ENCODE assay signal across 30 cellular contexts in genomic region chr7:52973126-52973525, GRCh38.
"Had no signal": no experiment of that assay in that cellular context is flagged by ENCODE, and none has a peak within 500 bp of the region (broad histone marks: within the 10 kb centered on the region; RNA-seq: fewer than 3 reads in every experiment).

No MANE protein-coding gene starts in this region.

- H3K9me3 ChIP-seq: adrenal gland, ascending aorta, body of pancreas, breast epithelium had no signal

- H3K4me3 ChIP-seq: adrenal gland, ascending aorta, body of pancreas, breast epithelium, cardiac muscle cell had no signal

- DNase-seq: activated effector memory CD4-positive, alpha-beta T cell treated with anti-CD3 and anti-CD28 coated beads, Interleukin-2, amount 50 U/mL, for 16 hours; activated effector memory CD4-positive, alpha-beta T cell treated with Interleukin-2 at 50 U/mL for 16 hours; activated gamma-delta T cell; activated gamma-delta T cell treated with Interleukin-2 at 50 U/mL for 16 hours; activated naive CD4-positive, alpha-beta T cell; activated naive CD4-positive, alpha-beta T cell treated with anti-CD3 and anti-CD28 coated beads for 36 hours; activated naive CD4-positive, alpha-beta T cell treated with anti-CD3 and anti-CD28 coated beads, Interleukin-2, amount 10 ng/mL, durations not matched to agents 7 days and 5 days; activated naive CD4-positive, alpha-beta T cell treated with anti-CD3 and anti-CD28 coated beads, Interleukin-2, amount 50 U/mL, for 16 hours; activated naive CD4-positive, alpha-beta T cell treated with Interleukin-2 at 50 U/mL for 16 hours; activated naive CD8-positive, alpha-beta T cell treated with anti-CD3 and anti-CD28 coated beads for 36 hours; activated naive CD8-positive, alpha-beta T cell treated with anti-CD3 and anti-CD28 coated beads, Interleukin-2, amount 10 ng/mL, durations not matched to agents 7 days and 5 days; activated naive CD8-positive, alpha-beta T cell treated with anti-CD3 and anti-CD28 coated beads, Interleukin-2, amount 50 U/mL, for 24 hours; activated T-cell treated with anti-CD3 and anti-CD28 coated beads, Interleukin-2, amount 50 U/mL, for 1 hour; activated T-cell treated with anti-CD3 and anti-CD28 coated beads, Interleukin-2, amount 50 U/mL, for 24 hours; activated T-cell treated with anti-CD3 and anti-CD28 coated beads, Interleukin-2, amount 50 U/mL, for 4 hours; activated T-cell treated with anti-CD3 and anti-CD28 coated beads, Interleukin-2, amount 50 U/mL, for 48 hours; activated T-cell treated with anti-CD3 and anti-CD28 coated beads, Interleukin-2, amount 50 U/mL, for 72 hours; adrenal gland; amniotic stem cell; amygdala; anterior cingulate cortex; aorta; body of pancreas; brain microvascular endothelial cell; caudate nucleus; central memory CD4-positive, alpha-beta T cell; cerebellar nuclear complex had no signal

- H3K27me3 ChIP-seq: adrenal gland, ascending aorta, body of pancreas, brain microvascular endothelial cell, breast epithelium, cardiac muscle cell had no signal

- H3K36me3 ChIP-seq: adrenal gland, ascending aorta, brain microvascular endothelial cell, cardiac muscle cell had no signal

- H3K27ac ChIP-seq: adrenal gland, ascending aorta, body of pancreas, brain microvascular endothelial cell, breast epithelium, cardiac muscle cell had no signal
